1 cellular context compared by ENCODE assay signal in genomic region chr12:6360578-6361490, GRCh38.
TF ChIP-seq lines count a peak whose summit lies in the region.

No MANE protein-coding gene starts in this region.

TF ChIP-seq in HEK293, 187 proteins besides CTCF, POLR2A, EP300 and RAD21 (continued from another document):
- TF ChIP-seq ZBTB26 (tag by site-specific recombination; optimal IDR thresholded peaks at IDR 0.05) (peak; percentile 10), PRDM4 (tag by site-specific recombination; IDR thresholded peaks at IDR 0.05) (no peak), ZNF544 (tag by site-specific recombination; IDR thresholded peaks at IDR 0.05) (no peak), BCL11B (tag by site-specific recombination; IDR thresholded peaks at IDR 0.05; ENCODE audit: low read depth) (no peak), GLIS1 (tag by site-specific recombination; IDR thresholded peaks at IDR 0.05) (peak; percentile 65)
